24 cellular contexts compared by ENCODE assay signal in the genomic region with DNA sequence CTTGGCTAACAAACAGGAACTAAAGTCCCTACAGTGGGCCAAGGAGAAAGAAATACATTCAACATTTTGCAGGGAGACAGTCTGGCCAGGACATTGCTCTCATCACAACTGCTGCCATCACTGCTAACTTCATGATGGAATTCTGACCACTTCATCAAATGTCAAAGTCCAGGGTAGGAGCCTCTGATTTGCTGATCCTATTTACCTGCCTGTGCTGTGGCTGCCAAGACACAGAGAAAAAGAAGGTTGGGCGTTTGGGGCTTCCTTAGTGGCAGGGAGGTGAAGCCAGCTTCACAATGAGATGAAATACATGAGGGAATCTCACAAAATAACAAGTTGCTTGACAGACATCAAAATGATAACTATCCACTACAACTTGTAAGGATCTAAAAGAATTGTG.
DNase-seq lines count a peak whose midpoint lies in the region; ATAC-seq and TF ChIP-seq lines count a peak whose summit lies in the region.
"Had no signal": no experiment of that assay in that cellular context is flagged by ENCODE, and none has a peak within 500 bp of the region (broad histone marks: within the 10 kb centered on the region; RNA-seq: fewer than 3 reads in every experiment).

No MANE protein-coding gene starts in this region.

- H3K9me3 ChIP-seq in cardiac muscle cell (ENCODE audit: low read depth) = no peaks in the 10 kb centered on the region
- peaks cover 0 to 16% (median 0%) of the 10 kb centered on the region in 12 donors for H3K9me3 ChIP-seq in heart left ventricle
- H3K9me3 ChIP-seq in mucosa of descending colon = no peaks in the 10 kb centered on the region
- H3K9me3 ChIP-seq: BE2C, colonic mucosa, SJSA1 had no signal

- DNase-seq in cardiac muscle cell (ENCODE audit: low read depth in 1 of 2, low spot score in 1 of 2) = peak in 1 of 2 donors; percentile 15
- DNase-seq in heart left ventricle = no peak
- DNase-seq in astrocyte of the hippocampus (ENCODE audit: low read depth, low spot score) = peak; percentile 7
- DNase-seq in mucosa of descending colon = peak in 1 of 3 donors; percentile 16
- no peak for DNase-seq in kidney glomerular epithelial cell (lab: John Stamatoyannopoulos, UW)
- no peak for DNase-seq in islet precursor cell
- no peak for DNase-seq in activated CD8-positive, alpha-beta memory T cell treated with anti-CD3 and anti-CD28 coated beads, Interleukin-2, amount 50 U/mL, for 4 hours
- DNase-seq: ACHN; activated CD4-positive, CD25-positive, alpha-beta regulatory T cell treated with anti-CD3 and anti-CD28 coated beads, Interleukin-2, amount 50 U/mL, for 72 hours; activated CD8-positive, alpha-beta T cell treated with anti-CD3 and anti-CD28 coated beads for 36 hours; BE2C; CD8-positive, alpha-beta memory T cell; colonic mucosa; effector CD8-positive, alpha-beta T cell; Kasumi-1; naive thymus-derived CD8-positive, alpha-beta T cell; NCI-H1694; NCI-H510A; stimulated activated CD4-positive, alpha-beta T cell treated with anti-CD3 and anti-CD28 coated beads, Interleukin-2, amount 100 ng/mL, for 24 hours; T-helper 1 cell had no signal

- ATAC-seq in heart left ventricle = no peak
- ATAC-seq in mucosa of descending colon = peak; percentile 51
- ATAC-seq: activated CD8-positive, alpha-beta T cell treated with anti-CD3 and anti-CD28 coated beads for 36 hours; naive thymus-derived CD8-positive, alpha-beta T cell had no signal

- H3K4me3 ChIP-seq in cardiac muscle cell (no peak overlapping the region), heart left ventricle (no peak overlapping the region), mucosa of descending colon (no peak overlapping the region)
- H3K4me3 ChIP-seq: colonic mucosa, SJSA1, tibial nerve had no signal

- intact Hi-C loops in heart left ventricle (cut with DNase I) (no loop called here), mucosa of descending colon (cut with DNase I, micrococcal nuclease) (no loop called here)

- TF ChIP-seq CTCF in cardiac muscle cell (IDR thresholded peaks at IDR 0.05; ENCODE audit: low read depth, low read length) = no peak
- no peak for TF ChIP-seq CTCF in heart left ventricle (IDR thresholded peaks at IDR 0.05)
- no peak for TF ChIP-seq CTCF in mucosa of descending colon (IDR thresholded peaks at IDR 0.05)

- H3K36me3 ChIP-seq in cardiac muscle cell (no peaks in the 10 kb centered on the region), heart left ventricle (no peaks in the 10 kb centered on the region), mucosa of descending colon (ENCODE audit: low read depth) (no peaks in the 10 kb centered on the region)
- H3K36me3 ChIP-seq: BE2C, colonic mucosa, SJSA1, tibial nerve had no signal

- H3K27ac ChIP-seq in cardiac muscle cell (peak overlapping the region; percentile 58), heart left ventricle (peak overlapping the region in 3 of 12 donors; percentile 30 to 55 (median 33))
- H3K27ac ChIP-seq: colonic mucosa, epithelial cell of prostate, HL-60, SJSA1, tibial nerve had no signal

- TF ChIP-seq POLR2A in heart left ventricle (IDR thresholded peaks at IDR 0.05) = no peak

- 11 to 17% (median 14%) methylated on average over 1 of the region's 1 CpG for WGBS in heart left ventricle, 4 donors

- H3K4me1 ChIP-seq in cardiac muscle cell (ENCODE audit: low read depth) = peaks cover 15% of the 10 kb centered on the region
- H3K4me1 ChIP-seq in heart left ventricle = peaks cover 0 to 28% (median 4%) of the 10 kb centered on the region in 12 donors
- no peaks in the 10 kb centered on the region for H3K4me1 ChIP-seq in mucosa of descending colon (ENCODE audit: low read depth)
- H3K4me1 ChIP-seq: colonic mucosa, SJSA1 had no signal

- H3K27me3 ChIP-seq in cardiac muscle cell (no peaks in the 10 kb centered on the region), heart left ventricle (no peaks in the 10 kb centered on the region)
- H3K27me3 ChIP-seq: BE2C, colonic mucosa, SJSA1, tibial nerve had no signal
